In genomic region chr5:148882332-148882731, GRCh38 we compare ENCODE assay signal across 16 cellular contexts.
"Had no signal": no experiment of that assay in that cellular context is flagged by ENCODE, and none has a peak within 500 bp of the region (broad histone marks: within the 10 kb centered on the region; RNA-seq: fewer than 3 reads in every experiment).

No MANE protein-coding gene starts in this region.

- ATAC-seq: activated CD8-positive, alpha-beta T cell treated with anti-CD3 and anti-CD28 coated beads for 36 hours; activated naive CD8-positive, alpha-beta T cell treated with anti-CD3 and anti-CD28 coated beads, Interleukin-2, amount 50 U/mL, for 24 hours; foreskin keratinocyte; left lobe of liver; natural killer cell treated with Interleukin-12 subunit alpha and Interleukin-12 subunit beta and Interleukin-15 and Interleukin-18, amount 100 ng/mL, for 72 hours; stimulated activated naive CD8-positive, alpha-beta T cell treated with anti-CD3 and anti-CD28 coated beads, Interleukin-15, amount 100 ng/mL, for 72 hours had no signal

- DNase-seq: activated CD4-positive, alpha-beta T cell treated with anti-CD3 and anti-CD28 coated beads, Interleukin-2, amount 10 ng/mL, durations not matched to agents 24 days and 14 days; activated CD8-positive, alpha-beta T cell treated with anti-CD3 and anti-CD28 coated beads for 36 hours; activated naive CD4-positive, alpha-beta T cell treated with anti-CD3 and anti-CD28 coated beads, Interleukin-2, amount 10 ng/mL, durations not matched to agents 7 days and 5 days; activated naive CD8-positive, alpha-beta T cell treated with anti-CD3 and anti-CD28 coated beads, Interleukin-2, amount 50 U/mL, for 24 hours; activated T-cell treated with anti-CD3 and anti-CD28 coated beads, Interleukin-2, amount 50 U/mL, for 24 hours; anterior cingulate cortex; caudate nucleus; foreskin keratinocyte; glutamatergic neuron; hypothalamus; right lobe of liver; stimulated activated CD4-positive, alpha-beta T cell treated with anti-CD3 and anti-CD28 coated beads, Interleukin-4, amount 100 ng/mL, for 1 hour; stimulated activated naive CD8-positive, alpha-beta T cell treated with anti-CD3 and anti-CD28 coated beads, Interleukin-15, amount 100 ng/mL, for 72 hours; T-helper 9 cell had no signal
